In genomic region chr11:128302425-128303186, GRCh38 we compare ENCODE assay signal across 8 cellular contexts.
DNase-seq lines count a peak whose midpoint lies in the region; ATAC-seq and TF ChIP-seq lines count a peak whose summit lies in the region.

No MANE protein-coding gene starts in this region.

- no peaks in the 10 kb centered on the region for H3K36me3 Mint-ChIP-seq in CD4-positive, CD25-positive, alpha-beta regulatory T cell
- no peaks in the 10 kb centered on the region for H3K36me3 Mint-ChIP-seq in natural killer cell

- peak overlapping the region; percentile 97 to 100 (median 97) for H3K27ac Mint-ChIP-seq in CD4-positive, CD25-positive, alpha-beta regulatory T cell
- H3K27ac Mint-ChIP-seq in natural killer cell: peak overlapping the region; percentile 96 to 99

- 64 to 84% methylated on average over 7 of the region's 7 CpGs for WGBS in sigmoid colon, 2 donors

- H3K79me2 ChIP-seq in PC-3 (ENCODE audit: low read length): no peaks in the 10 kb centered on the region

- H3K27me3 Mint-ChIP-seq in CD4-positive, CD25-positive, alpha-beta regulatory T cell: peaks cover 5% of the 10 kb centered on the region
- H3K27me3 Mint-ChIP-seq in natural killer cell (ENCODE audit: low read depth in 2 of 2): no peaks in the 10 kb centered on the region

- no peaks in the 10 kb centered on the region for H3F3A ChIP-seq in PC-3 (ENCODE audit: low read length, unreplicated experiment)

- intact Hi-C loops in natural killer cell (cut with micrococcal nuclease): loop anchor here (1.0 to 5.0 kb wide), 5 partner anchors 12 to 425 kb away; no protein-coding TSS in a partner anchor
- intact Hi-C loops in PC-3 (cut with micrococcal nuclease): no loop called here
- intact Hi-C loops in sigmoid colon (cut with DNase I): no loop called here

- TF ChIP-seq EP300 in sigmoid colon (IDR thresholded peaks at IDR 0.05): no peak

- no peaks in the 10 kb centered on the region for H3K9me3 ChIP-seq in CD4-positive, CD25-positive, alpha-beta regulatory T cell (ENCODE audit: control insufficient read depth in 2 of 2, low read length in 2 of 2)
- H3K9me3 ChIP-seq in PC-3 (ENCODE audit: low read length) (no peaks in the 10 kb centered on the region), sigmoid colon (no peaks in the 10 kb centered on the region)

- H3K4me2 ChIP-seq in PC-3 (ENCODE audit: low read length): no peak overlapping the region

- H3K9ac ChIP-seq in PC-3 (ENCODE audit: low read length): no peak overlapping the region

- no peak overlapping the region for H2AFZ ChIP-seq in PC-3 (ENCODE audit: low read length)

- H3K36me3 ChIP-seq in CD4-positive, CD25-positive, alpha-beta regulatory T cell (ENCODE audit: control insufficient read depth, insufficient read depth, low read length): no peaks in the 10 kb centered on the region
- no peaks in the 10 kb centered on the region for H3K36me3 ChIP-seq in PC-3 (ENCODE audit: low read depth, low read length)
- H3K36me3 ChIP-seq in sigmoid colon: no peaks in the 10 kb centered on the region

- peak overlapping the region; percentile 91 for H3K4me3 ChIP-seq in CD4-positive, CD25-positive, alpha-beta regulatory T cell (ENCODE audit: low read depth, low read length)
- H3K4me3 ChIP-seq in PC-3 (ENCODE audit: low read length): no peak overlapping the region
- no peak overlapping the region for H3K4me3 ChIP-seq in sigmoid colon

- CTCF ChIA-PET in PC-3 (lab: Charles Lee): no interaction called here

- BruUV-seq in PC-3 (replicated peaks; lab: Mats Ljungman, UMichigan): no TSS peak

- POLR2A ChIA-PET in PC-3 (lab: Charles Lee; ENCODE audit: unreplicated experiment): no interaction called here

- H3K4me3 Mint-ChIP-seq in CD4-positive, CD25-positive, alpha-beta regulatory T cell: peak overlapping the region; percentile 88 to 98 (median 92)
- H3K4me3 Mint-ChIP-seq in natural killer cell: peak overlapping the region; percentile 87

- peaks cover 43 to 94% (median 77%) of the 10 kb centered on the region in 4 donors for H3K4me1 Mint-ChIP-seq in CD4-positive, CD25-positive, alpha-beta regulatory T cell
- peaks cover 85 to 89% of the 10 kb centered on the region in 2 donors for H3K4me1 Mint-ChIP-seq in natural killer cell

- peak; percentile 73 to 97 (median 93) for DNase-seq in CD4-positive, CD25-positive, alpha-beta regulatory T cell
- peak; percentile 52 to 56 for DNase-seq in activated CD4-positive, alpha-beta T cell treated with anti-CD3 and anti-CD28 coated beads, Interleukin-2, amount 50 U/mL, for 4 hours
- peak; percentile 51 for DNase-seq in natural killer cell
- no peak for DNase-seq in PC-3
- DNase-seq in COLO668 (lab: John Stamatoyannopoulos, UW; ENCODE audit: unreplicated experiment): no peak
- DNase-seq in sigmoid colon: no peak

- no peaks in the 10 kb centered on the region for H3K27me3 ChIP-seq in CD4-positive, CD25-positive, alpha-beta regulatory T cell (ENCODE audit: control insufficient read depth, insufficient read depth, low read length)
- H3K27me3 ChIP-seq in PC-3 (ENCODE audit: low read length) (no peaks in the 10 kb centered on the region), sigmoid colon (no peaks in the 10 kb centered on the region)

- TF ChIP-seq POLR2A in sigmoid colon (IDR thresholded peaks at IDR 0.05): no peak

- H3K9me2 ChIP-seq in PC-3 (replicated peaks; ENCODE audit: low read length): no peaks in the 10 kb centered on the region

- peak; percentile 89 to 92 for ATAC-seq in CD4-positive, CD25-positive, alpha-beta regulatory T cell (ENCODE audit: low read depth in 2 of 2)
- peak; percentile 88 for ATAC-seq in GM19324 (IDR thresholded peaks at IDR 0.05; ENCODE audit: low FRiP score, unreplicated experiment)
- peak; percentile 87 for ATAC-seq in HG03280 (IDR thresholded peaks at IDR 0.05; ENCODE audit: unreplicated experiment)
- peak; percentile 81 to 95 (median 88) for ATAC-seq in natural killer cell
- no peak for ATAC-seq in PC-3

- TF ChIP-seq CTCF in natural killer cell (IDR thresholded peaks at IDR 0.05) (peak; percentile 23), PC-3 (conservative IDR thresholded peaks at IDR 0.05; ENCODE audit: low read depth, low read length) (no peak), sigmoid colon (IDR thresholded peaks at IDR 0.05) (no peak)

- peak overlapping the region; percentile 98 for H3K27ac ChIP-seq in CD4-positive, CD25-positive, alpha-beta regulatory T cell (ENCODE audit: insufficient read depth, low read length, poor library complexity, severe bottlenecking)
- H3K27ac ChIP-seq in PC-3 (ENCODE audit: low read length) (no peak overlapping the region), sigmoid colon (no peak overlapping the region)

- H3K4me1 ChIP-seq in CD4-positive, CD25-positive, alpha-beta regulatory T cell (ENCODE audit: control insufficient read depth, insufficient read depth, low read length, poor library complexity, severe bottlenecking): peaks cover 92% of the 10 kb centered on the region
- H3K4me1 ChIP-seq in PC-3 (ENCODE audit: insufficient read depth, low read length) (no peaks in the 10 kb centered on the region), sigmoid colon (peaks cover 0 to 17% (median 0%) of the 10 kb centered on the region in 4 donors)

- peaks cover 0 to 2% (median 0%) of the 10 kb centered on the region in 7 donors for H3K9me3 Mint-ChIP-seq in CD4-positive, CD25-positive, alpha-beta regulatory T cell
- H3K9me3 Mint-ChIP-seq in natural killer cell: no peaks in the 10 kb centered on the region

- no peaks in the 10 kb centered on the region for H4K20me1 ChIP-seq in PC-3 (ENCODE audit: low read length)

Comparison
In these comparisons a context has a peak if more than half of its experiments do, and no peak if none do; other contexts are left out.
1. DNase-seq: peak in CD4-positive, CD25-positive, alpha-beta regulatory T cell (3 of 3), activated CD4-positive, alpha-beta T cell treated with anti-CD3 and anti-CD28 coated beads, Interleukin-2, amount 50 U/mL, for 4 hours (2 of 2) and natural killer cell (single experiment); none in PC-3 (single experiment), COLO668 (single experiment) and sigmoid colon (single experiment).